14 cellular contexts compared by ENCODE assay signal in genomic region chr10:86355571-86356038, GRCh38. TPM values are rescaled to one million over a fixed set of nuclear protein-coding genes. Genes with fewer than 3 reads are reported as not detected.
A peak's percentile ranks its signal among the peaks of the same experiment; 100 is the strongest.
DNase-seq lines count a peak whose midpoint lies in the region; ATAC-seq and TF ChIP-seq lines count a peak whose summit lies in the region.
"Had no signal": no experiment of that assay in that cellular context is flagged by ENCODE, and none has a peak within 500 bp of the region (broad histone marks: within the 10 kb centered on the region; RNA-seq: fewer than 3 reads in every experiment).

No MANE protein-coding gene starts in this region.

- H3K36me3 ChIP-seq in Peyer's patch (no peaks in the 10 kb centered on the region), H7 (replicated peaks; ENCODE audit: control insufficient read depth, insufficient read depth, low read length) (no peaks in the 10 kb centered on the region)

- no peaks in the 10 kb centered on the region for H3K36me3 Mint-ChIP-seq in stimulated activated naive B cell treated with anti-CD40 and anti-IgM and Interleukin-4, amounts not matched to agents 10 μg/mL and 1 μg/mL and 100 μg/mL, for 72 hours
- no peaks in the 10 kb centered on the region for H3K36me3 Mint-ChIP-seq in activated T-cell treated with anti-CD3 and anti-CD28 coated beads, Interleukin-2, amount 50 U/mL, for 72 hours (ENCODE audit: insufficient read depth in 2 of 2)

- ATAC-seq in GM21786 (IDR thresholded peaks at IDR 0.05; ENCODE audit: unreplicated experiment) (peak; percentile 41), left cardiac atrium (peak; percentile 59 to 76)
- peak; percentile 78 to 85 for ATAC-seq in stimulated activated naive B cell treated with anti-CD40 and anti-IgM and Interleukin-4, amounts not matched to agents 10 μg/mL and 1 μg/mL and 100 μg/mL, for 72 hours (replicated peaks)
- ATAC-seq in activated CD4-positive, CD25-positive, alpha-beta regulatory T cell treated with anti-CD3 and anti-CD28 coated beads, Interleukin-2, amount 50 U/mL, for 24 hours, result no peak
- ATAC-seq in activated T-cell treated with anti-CD3 and anti-CD28 coated beads, Interleukin-2, amount 50 U/mL, for 72 hours (replicated peaks in 1 of 2), result no peak
- ATAC-seq: stimulated activated naive CD8-positive, alpha-beta T cell treated with anti-CD3 and anti-CD28 coated beads, Interleukin-15, Interleukin-2, amounts not matched to agents 100 U/mL and 50 U/mL, for 24 hours had no signal

- no peak overlapping the region for H3K27ac Mint-ChIP-seq in stimulated activated naive B cell treated with anti-CD40 and anti-IgM and Interleukin-4, amounts not matched to agents 10 μg/mL and 1 μg/mL and 100 μg/mL, for 72 hours
- H3K27ac Mint-ChIP-seq in activated T-cell treated with anti-CD3 and anti-CD28 coated beads, Interleukin-2, amount 50 U/mL, for 72 hours, result no peak overlapping the region

- peaks cover 18% of the 10 kb centered on the region in 2 donors for H3K4me1 Mint-ChIP-seq in stimulated activated naive B cell treated with anti-CD40 and anti-IgM and Interleukin-4, amounts not matched to agents 10 μg/mL and 1 μg/mL and 100 μg/mL, for 72 hours
- H3K4me1 Mint-ChIP-seq in activated T-cell treated with anti-CD3 and anti-CD28 coated beads, Interleukin-2, amount 50 U/mL, for 72 hours (ENCODE audit: low read depth), result no peaks in the 10 kb centered on the region

- H3K4me1 ChIP-seq in Peyer's patch, result peaks cover 0 to 7% (median 0%) of the 10 kb centered on the region in 4 donors

- no peak overlapping the region for H3K4me3 Mint-ChIP-seq in stimulated activated naive B cell treated with anti-CD40 and anti-IgM and Interleukin-4, amounts not matched to agents 10 μg/mL and 1 μg/mL and 100 μg/mL, for 72 hours
- H3K4me3 Mint-ChIP-seq in activated T-cell treated with anti-CD3 and anti-CD28 coated beads, Interleukin-2, amount 50 U/mL, for 72 hours, result no peak overlapping the region

- H3K27me3 ChIP-seq in Peyer's patch (no peaks in the 10 kb centered on the region), H7 (ENCODE audit: control insufficient read depth, insufficient read depth, low read length) (peaks cover 4% of the 10 kb centered on the region; the same call in 1 of the 2 replicates)

- intact Hi-C loops in left cardiac atrium (cut with DNase I), result no loop called here

- TF ChIP-seq POLR2A in Peyer's patch (IDR thresholded peaks at IDR 0.05), result no peak

- H3K9me3 Mint-ChIP-seq in stimulated activated naive B cell treated with anti-CD40 and anti-IgM and Interleukin-4, amounts not matched to agents 10 μg/mL and 1 μg/mL and 100 μg/mL, for 72 hours, result peaks cover 5 to 7% of the 10 kb centered on the region in 2 donors
- no peaks in the 10 kb centered on the region for H3K9me3 Mint-ChIP-seq in activated T-cell treated with anti-CD3 and anti-CD28 coated beads, Interleukin-2, amount 50 U/mL, for 72 hours

- H3K4me3 ChIP-seq in Peyer's patch, result no peak overlapping the region
- no peak overlapping the region for H3K4me3 ChIP-seq in H7 (ENCODE audit: insufficient read depth, low read depth, low read length)

- H3K27me3 Mint-ChIP-seq in stimulated activated naive B cell treated with anti-CD40 and anti-IgM and Interleukin-4, amounts not matched to agents 10 μg/mL and 1 μg/mL and 100 μg/mL, for 72 hours, result peaks cover 30 to 45% of the 10 kb centered on the region in 2 donors
- H3K27me3 Mint-ChIP-seq in activated T-cell treated with anti-CD3 and anti-CD28 coated beads, Interleukin-2, amount 50 U/mL, for 72 hours (ENCODE audit: low read depth), result peaks cover 12% of the 10 kb centered on the region

- DNase-seq in Peyer's patch, result peak in 2 of 3 donors; percentile 52 to 64
- DNase-seq in left cardiac atrium, result peak; percentile 37
- no peak for DNase-seq in stimulated activated naive B cell treated with anti-CD40 and anti-IgM and Interleukin-4, amounts not matched to agents 10 μg/mL and 1 μg/mL and 100 μg/mL, for 72 hours
- no peak for DNase-seq in activated T-cell treated with anti-CD3 and anti-CD28 coated beads, Interleukin-2, amount 50 U/mL, for 72 hours
- no peak for DNase-seq in H7
- DNase-seq: activated naive CD4-positive, alpha-beta T cell treated with Interleukin-2 at 50 U/mL for 16 hours; DND-41; NCI-H526 treated with DMSO at 0.1 percent for 48 hours; stimulated activated CD4-positive, alpha-beta T cell treated with anti-CD3 and anti-CD28 coated beads, Interleukin-12 subunit alpha, Interleukin-12 subunit beta, amount 100 ng/mL, for 4 hours; stimulated activated naive CD8-positive, alpha-beta T cell treated with anti-CD3 and anti-CD28 coated beads, Interleukin-15, Interleukin-2, amounts not matched to agents 100 U/mL and 50 U/mL, for 24 hours; T-helper 9 cell had no signal

- no peak for TF ChIP-seq CTCF in Peyer's patch (IDR thresholded peaks at IDR 0.05)

- no peaks in the 10 kb centered on the region for H3K9me3 ChIP-seq in Peyer's patch

- H3K27ac ChIP-seq in Peyer's patch, result no peak overlapping the region
- H3K27ac ChIP-seq: epithelial cell of prostate had no signal

RNA-seq across cellular contexts. Expression of gene GRID1, which starts 11.0 kb away (rescaled TPM):
- total RNA-seq in Peyer's patch (10 to 100 TPM in 1 of 4 donors, 1 to 10 TPM in 2, under 1 TPM in 1; 0.35 to 10.7 (median 1.3) TPM), left cardiac atrium (under 1 TPM; 0.52 to 0.59 TPM)
- not detected for total RNA-seq in activated T-cell treated with anti-CD3 and anti-CD28 coated beads, Interleukin-2, amount 50 U/mL, for 72 hours
- total RNA-seq in H7 (2014; rRNA removed; shearing (Covaris generic)), result 0.22 and 0.31 TPM in 2 replicates

Comparison
In these comparisons a context has a peak if more than half of its experiments do, and no peak if none do; other contexts are left out.
1. ATAC-seq: peak in GM21786 (single experiment), left cardiac atrium (2 of 2) and stimulated activated naive B cell treated with anti-CD40 and anti-IgM and Interleukin-4, amounts not matched to agents 10 μg/mL and 1 μg/mL and 100 μg/mL, for 72 hours (2 of 2); none in activated CD4-positive, CD25-positive, alpha-beta regulatory T cell treated with anti-CD3 and anti-CD28 coated beads, Interleukin-2, amount 50 U/mL, for 24 hours (0 of 2) and activated T-cell treated with anti-CD3 and anti-CD28 coated beads, Interleukin-2, amount 50 U/mL, for 72 hours (0 of 2).
2. DNase-seq: peak in Peyer's patch (2 of 3) and left cardiac atrium (single experiment); none in stimulated activated naive B cell treated with anti-CD40 and anti-IgM and Interleukin-4, amounts not matched to agents 10 μg/mL and 1 μg/mL and 100 μg/mL, for 72 hours (single experiment), activated T-cell treated with anti-CD3 and anti-CD28 coated beads, Interleukin-2, amount 50 U/mL, for 72 hours (0 of 2) and H7 (single experiment).